ENCODE assay signal across 16 cellular contexts in the genomic region with DNA sequence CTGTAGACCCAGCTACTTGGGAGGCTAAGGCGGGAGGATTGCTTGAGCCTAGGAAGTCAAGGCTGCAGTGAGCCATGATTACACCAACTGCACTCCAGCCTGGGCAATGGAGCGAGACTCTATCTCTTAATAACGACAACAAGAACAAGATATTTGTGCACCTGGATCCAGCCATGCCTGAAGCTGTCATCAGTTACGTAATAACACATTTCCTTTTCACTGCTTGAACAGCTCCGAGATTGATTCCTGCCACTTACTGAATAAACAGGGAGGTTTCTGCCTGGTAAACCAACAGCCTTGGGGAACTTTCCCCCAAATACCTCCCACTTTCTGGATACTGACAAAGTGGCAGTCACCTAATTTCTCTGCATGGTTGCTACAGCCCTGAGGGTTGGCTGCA. TPM values are rescaled to one million over a fixed set of nuclear protein-coding genes. Genes with fewer than 3 reads are reported as not detected.
A peak's percentile ranks its signal among the peaks of the same experiment; 100 is the strongest.
DNase-seq lines count a peak whose midpoint lies in the region; ATAC-seq and TF ChIP-seq lines count a peak whose summit lies in the region.
"Had no signal": no experiment of that assay in that cellular context is flagged by ENCODE, and none has a peak within 500 bp of the region (broad histone marks: within the 10 kb centered on the region; RNA-seq: fewer than 3 reads in every experiment).

No MANE protein-coding gene starts in this region.

- DNase-seq in right cardiac atrium (no peak), cardiac septum (ENCODE audit: low spot score) (no peak), esophagus muscularis mucosa (ENCODE audit: extremely low spot score) (no peak), osteoblast (ENCODE audit: insufficient read length, low spot score, missing footprints) (peak; percentile 62), NCI-H446 (lab: John Stamatoyannopoulos, UW) (no peak), GM20000 (ENCODE audit: low spot score) (no peak), NCI-H774 (lab: John Stamatoyannopoulos, UW) (no peak)
- DNase-seq: NCI-H187 treated with DMSO at 0.1 percent for 48 hours; NCI-H526 treated with DMSO at 0.1 percent for 48 hours; RPMI8226; stimulated activated naive CD4-positive, alpha-beta T cell; T-helper 9 cell had no signal

- H3K36me3 ChIP-seq in esophagus muscularis mucosa, result peaks cover 31 to 70% (median 70%) of the 10 kb centered on the region in 4 donors
- peaks cover 55% of the 10 kb centered on the region for H3K36me3 ChIP-seq in osteoblast (ENCODE audit: insufficient read depth, low read length)

- peak overlapping the region; percentile 61 for H3K27ac ChIP-seq in right cardiac atrium (ENCODE audit: low read length)
- H3K27ac ChIP-seq in esophagus muscularis mucosa (replicated peaks in 1 of 4), result peak overlapping the region; percentile 89 to 98 (median 96)
- H3K27ac ChIP-seq in osteoblast (ENCODE audit: low read depth, low read length), result no peak overlapping the region

- no peak for TF ChIP-seq CTCF in esophagus muscularis mucosa (IDR thresholded peaks at IDR 0.05)
- no peak for TF ChIP-seq CTCF in osteoblast (IDR thresholded peaks at IDR 0.05; ENCODE audit: extremely low read depth, low read depth, low read length)
- TF ChIP-seq CTCF in GM20000 (IDR thresholded peaks at IDR 0.05; ENCODE audit: extremely low read depth, missing control alignments), result no peak

- ATAC-seq in right cardiac atrium, result no peak
- no peak for ATAC-seq in GM21447 (IDR thresholded peaks at IDR 0.05; ENCODE audit: unreplicated experiment)
- ATAC-seq: natural killer cell treated with Interleukin-12 subunit alpha and Interleukin-12 subunit beta and Interleukin-15 and Interleukin-18, amount 100 ng/mL, for 72 hours had no signal

- TF ChIP-seq POLR2A in esophagus muscularis mucosa (IDR thresholded peaks at IDR 0.05; ENCODE audit: low read depth), result no peak

- 72% methylated on average over 5 of the region's 5 CpGs for WGBS in right cardiac atrium
- WGBS in esophagus muscularis mucosa, result 75% methylated on average over 5 of the region's 5 CpGs

- no peak for TF ChIP-seq EP300 in esophagus muscularis mucosa (IDR thresholded peaks at IDR 0.05)

- H3K79me2 ChIP-seq in osteoblast (ENCODE audit: insufficient read depth, low read length), result peaks cover 88% of the 10 kb centered on the region

- H3K27me3 ChIP-seq in right cardiac atrium (ENCODE audit: control insufficient read depth, insufficient read depth) (no peaks in the 10 kb centered on the region), esophagus muscularis mucosa (no peaks in the 10 kb centered on the region), osteoblast (ENCODE audit: insufficient read depth, low read length) (no peaks in the 10 kb centered on the region)

- no peak overlapping the region for H2AFZ ChIP-seq in osteoblast (ENCODE audit: low read length)

- H3K4me3 ChIP-seq in right cardiac atrium (ENCODE audit: low read length) (no peak overlapping the region), esophagus muscularis mucosa (peak overlapping the region in 3 of 4 donors; percentile 22 to 83 (median 66)), osteoblast (ENCODE audit: insufficient read depth, low read length) (no peak overlapping the region)

- H3K4me1 ChIP-seq in right cardiac atrium (ENCODE audit: control insufficient read depth, insufficient read depth, low read length), result peaks cover 13% of the 10 kb centered on the region
- peaks cover 85 to 98% (median 97%) of the 10 kb centered on the region in 4 donors for H3K4me1 ChIP-seq in esophagus muscularis mucosa
- peaks cover 25% of the 10 kb centered on the region for H3K4me1 ChIP-seq in osteoblast (ENCODE audit: insufficient read depth, low read length)

- intact Hi-C loops in right cardiac atrium (cut with DNase I) (no loop called here), cardiac septum (cut with DNase I) (no loop called here), esophagus muscularis mucosa (cut with DNase I) (no loop called here)

- H3K9me3 ChIP-seq in right cardiac atrium (ENCODE audit: control insufficient read depth, low read length), result no peaks in the 10 kb centered on the region
- H3K9me3 ChIP-seq in esophagus muscularis mucosa, result no peaks in the 10 kb centered on the region
- H3K9me3 ChIP-seq in osteoblast (ENCODE audit: low read depth, low read length), result no peaks in the 10 kb centered on the region

- peaks cover 24% of the 10 kb centered on the region for H4K20me1 ChIP-seq in osteoblast (ENCODE audit: insufficient read depth, low read length)

- peak overlapping the region; percentile 53 for H3K4me2 ChIP-seq in osteoblast (ENCODE audit: insufficient read depth, low read length)

RNA-seq across cellular contexts. Expression of a gene that starts 5.4 kb away (rescaled TPM):
- total RNA-seq in right cardiac atrium, result 100 to 1,000 TPM; 244 to 324 (median 295) TPM
- polyA plus RNA-seq in right cardiac atrium, result 259 TPM
- total RNA-seq in cardiac septum, result 499 TPM
- total RNA-seq in esophagus muscularis mucosa, result 1,000 to 10,000 TPM; 1,125 to 1,746 (median 1,157) TPM
- total RNA-seq in osteoblast, result 253 and 295 TPM in 2 replicates

RNA-seq across cellular contexts. Expression of a gene that starts 36.4 kb away (rescaled TPM):
- total RNA-seq in right cardiac atrium, result 1 to 10 TPM in 3 of 4 donors, under 1 TPM in 1; 0.56 to 4.4 (median 3.4) TPM
- 1.6 TPM for polyA plus RNA-seq in right cardiac atrium
- 3.8 TPM for total RNA-seq in cardiac septum
- total RNA-seq in esophagus muscularis mucosa, result 1 to 10 TPM; 1.4 to 6.6 (median 3.4) TPM
- total RNA-seq in osteoblast, result 5.4 and 6.5 TPM in 2 replicates

RNA-seq across cellular contexts. Expression of a gene that starts 47.5 kb away (rescaled TPM):
- total RNA-seq in right cardiac atrium, result under 1 TPM in 3 of 4 donors, not detected in 1; 0.47 to 0.84 (median 0.51) TPM
- polyA plus RNA-seq in right cardiac atrium, result 4.8 TPM
- total RNA-seq in cardiac septum, result not detected
- total RNA-seq in esophagus muscularis mucosa, result 1 to 10 TPM in 1 of 4 donors, not detected in 3; 2.0 TPM
- total RNA-seq in osteoblast, result not detected in 2 replicates
- total RNA-seq: activated T-helper 17 cell treated with anti-CD3 and anti-CD28 coated beads, Interleukin-2, amount 50 U/mL, for 72 hours; kidney epithelial cell; natural killer cell treated with Interleukin-12 subunit alpha and Interleukin-12 subunit beta and Interleukin-15 and Interleukin-18, amount 100 ng/mL, for 72 hours had no signal

Comparison
In these comparisons a context has a peak if more than half of its experiments do, and no peak if none do; other contexts are left out.
1. H3K4me3 ChIP-seq: peak in esophagus muscularis mucosa (3 of 4); none in right cardiac atrium (single experiment) and osteoblast (single experiment).